ENCODE assay signal across 8 cellular contexts in genomic region chr3:39189648-39190269, GRCh38. TPM values are rescaled to one million over a fixed set of nuclear protein-coding genes. Genes with fewer than 3 reads are reported as not detected.
DNase-seq lines count a peak whose midpoint lies in the region; TF ChIP-seq lines count a peak whose summit lies in the region.

No MANE protein-coding gene starts in this region.

- H3K36me3 ChIP-seq in Peyer's patch (no peaks in the 10 kb centered on the region), ovary (no peaks in the 10 kb centered on the region)

- no peaks in the 10 kb centered on the region for H3K4me1 ChIP-seq in Peyer's patch
- no peaks in the 10 kb centered on the region for H3K4me1 ChIP-seq in ovary (ENCODE audit: insufficient read depth)

- TF ChIP-seq POLR2A in Peyer's patch (IDR thresholded peaks at IDR 0.05) (no peak), ovary (IDR thresholded peaks at IDR 0.05) (no peak)

- intact Hi-C loops in ovary (cut with DNase I): loop anchor here in 3 of 4 donors (5.0 kb wide), 2 partner anchors 42 to 93 kb away; partner anchors contain the start of gene CX3CR1 (in 2 of the 3)

- no peak for TF ChIP-seq EP300 in ovary (IDR thresholded peaks at IDR 0.05)

- no peaks in the 10 kb centered on the region for H3K9me3 ChIP-seq in Peyer's patch
- no peaks in the 10 kb centered on the region for H3K9me3 ChIP-seq in ovary

- H3K4me3 ChIP-seq in GM12864 (ENCODE audit: low read depth, low read length) (no peak overlapping the region), Peyer's patch (no peak overlapping the region), ovary (no peak overlapping the region)

- DNase-seq in GM12864 (ENCODE audit: low read depth) (peak; percentile 41), HT1080 (ENCODE audit: low read depth) (peak; percentile 63), Peyer's patch (peak in 2 of 3 donors; percentile 50 to 80), foreskin melanocyte (peak; percentile 43), ovary (peak in 4 of 5 donors; percentile 49 to 65 (median 60)), NCI-H187 treated with DMSO at 0.1 percent for 48 hours (lab: John Stamatoyannopoulos, UW) (no peak)
- DNase-seq in activated effector memory CD4-positive, alpha-beta T cell treated with anti-CD3 and anti-CD28 coated beads, Interleukin-2, amount 50 U/mL, for 16 hours: peak; percentile 81

- peak; percentile 82 for TF ChIP-seq CTCF in 22Rv1 (IDR thresholded peaks at IDR 0.05)
- peak; percentile 91 for TF ChIP-seq CTCF in GM12864 (IDR thresholded peaks at IDR 0.05; ENCODE audit: low read depth, low read length, missing control alignments)
- peak; percentile 66 to 85 (median 78) for TF ChIP-seq CTCF in Peyer's patch (IDR thresholded peaks at IDR 0.05)
- peak; percentile 17 to 58 (median 57) for TF ChIP-seq CTCF in ovary (IDR thresholded peaks at IDR 0.05)

- 35 to 38% (median 38%) methylated on average over 8 of the region's 8 CpGs for WGBS in ovary, 3 donors

- H3K27me3 ChIP-seq in Peyer's patch: no peaks in the 10 kb centered on the region
- H3K27me3 ChIP-seq in ovary: no peaks in the 10 kb centered on the region

- H3K27ac ChIP-seq in 22Rv1: no peak overlapping the region
- H3K27ac ChIP-seq in Peyer's patch: no peak overlapping the region
- H3K27ac ChIP-seq in ovary: no peak overlapping the region

RNA-seq across cellular contexts. Expression of gene XIRP1, which starts 2.6 kb away (rescaled TPM):
- not detected in 2 replicates for total RNA-seq in HT1080 (2014; rRNA removed; shearing (Covaris generic))
- polyA plus RNA-seq in HT1080 (2015; cell fraction: cytosol; rRNA removed): not detected in 2 replicates
- polyA plus RNA-seq in HT1080 (2015; cell fraction: nucleus; rRNA removed): 0.02 and 0.10 TPM in 2 replicates
- total RNA-seq in Peyer's patch: under 1 TPM in 1 of 4 donors, not detected in 3; 0.76 TPM
- total RNA-seq in ovary: under 1 TPM in 2 of 7 donors, not detected in 5; 0.10 to 0.11 TPM
- under 1 TPM; 0.04 to 0.13 TPM for polyA plus RNA-seq in ovary

RNA-seq across cellular contexts. Expression of gene CSRNP1, which starts 36.4 kb away (rescaled TPM):
- 12.5 and 18.1 TPM in 2 replicates for total RNA-seq in HT1080 (2014; rRNA removed; shearing (Covaris generic))
- 14.6 and 15.8 TPM in 2 replicates for polyA plus RNA-seq in HT1080 (2015; cell fraction: cytosol; rRNA removed)
- polyA plus RNA-seq in HT1080 (2015; cell fraction: nucleus; rRNA removed): 21.5 and 22.7 TPM in 2 replicates
- total RNA-seq in Peyer's patch (10 to 100 TPM; 19.0 to 40.5 (median 29.4) TPM), ovary (100 to 1,000 TPM in 2 of 7 donors, 10 to 100 TPM in 5; 22.4 to 118 (median 54.9) TPM)
- polyA plus RNA-seq in ovary: 10 to 100 TPM in 1 of 2 donors, 1 to 10 TPM in 1; 6.5 to 24.7 TPM
